In the genomic region with DNA sequence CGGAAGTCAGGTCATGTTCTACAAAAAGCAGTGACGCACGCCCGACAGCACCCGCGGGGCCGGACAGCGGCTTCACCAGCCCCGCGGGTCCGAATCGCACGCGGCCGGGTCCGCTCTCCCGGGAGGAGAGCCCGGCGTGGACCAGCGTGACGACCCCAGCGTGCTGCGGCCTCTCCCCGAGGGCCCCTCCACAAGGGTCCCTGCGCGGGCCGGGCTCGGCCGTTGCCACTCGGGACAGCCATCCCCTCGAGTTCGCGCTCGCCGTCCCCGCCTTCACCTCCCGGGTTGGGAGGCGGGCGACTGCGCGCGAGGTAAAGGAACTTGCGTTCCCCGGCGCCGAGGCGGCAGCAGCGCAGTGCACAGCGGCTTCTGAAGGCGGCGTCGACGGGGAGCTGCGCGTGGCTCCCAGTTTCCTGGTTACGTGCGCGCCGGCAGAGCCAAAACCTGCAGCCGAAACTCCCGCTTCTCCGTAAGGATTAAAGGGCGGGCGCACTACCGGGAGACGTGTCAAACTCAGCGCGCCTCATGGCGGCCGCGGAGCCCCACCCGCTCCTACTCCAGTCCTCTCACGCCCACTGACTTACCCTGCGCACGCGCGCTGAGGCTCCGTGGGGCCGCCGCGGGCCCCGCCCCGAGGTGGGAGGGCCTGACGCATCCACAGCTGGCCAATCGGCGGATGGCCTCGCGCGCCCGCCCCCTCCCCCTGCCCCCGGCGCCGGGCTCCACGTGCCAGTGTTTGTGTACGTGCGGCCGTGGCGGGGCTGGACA, we compare ENCODE assay signal across 8 cellular contexts. TPM values are rescaled to one million over a fixed set of nuclear protein-coding genes. Genes with fewer than 3 reads are reported as not detected.
DNase-seq lines count a peak whose midpoint lies in the region; ATAC-seq and TF ChIP-seq lines count a peak whose summit lies in the region.

No MANE protein-coding gene starts in this region.

- peaks cover 3% of the 10 kb centered on the region; the same call in 1 of the 2 replicates for H3K36me3 ChIP-seq in SK-N-MC (ENCODE audit: insufficient read depth, low read length)
- peaks cover 21% of the 10 kb centered on the region for H3K36me3 ChIP-seq in osteoblast (ENCODE audit: insufficient read depth, low read length)
- no peaks in the 10 kb centered on the region for H3K36me3 ChIP-seq in thoracic aorta

- TF ChIP-seq CTCF in glutamatergic neuron (IDR thresholded peaks at IDR 0.05; ENCODE audit: partially characterized antibody, unreplicated experiment): no peak
- no peak for TF ChIP-seq CTCF in osteoblast (IDR thresholded peaks at IDR 0.05; ENCODE audit: extremely low read depth, low read depth, low read length)
- TF ChIP-seq CTCF in thoracic aorta (IDR thresholded peaks at IDR 0.05): no peak

- DNase-seq in NCI-H1048 (lab: John Stamatoyannopoulos, UW) (peak; percentile 89), SK-N-MC (ENCODE audit: low read depth, low spot score) (peak; percentile 72), glutamatergic neuron (peak; percentile 95), osteoblast (ENCODE audit: insufficient read length, low spot score, missing footprints) (peak; percentile 99), thoracic aorta (ENCODE audit: low spot score) (peak; percentile 80)
- peak; percentile 98 for DNase-seq in activated naive CD4-positive, alpha-beta T cell treated with anti-CD3 and anti-CD28 coated beads, Interleukin-2, amount 50 U/mL, for 72 hours (ENCODE audit: low spot score in 2 of 2)

- H3K4me3 Mint-ChIP-seq in glutamatergic neuron (ENCODE audit: unreplicated experiment): peak overlapping the region; percentile 88

- ATAC-seq in HG02588 (IDR thresholded peaks at IDR 0.05; ENCODE audit: unreplicated experiment) (peak; percentile 78), thoracic aorta (ENCODE audit: insufficient number of reproducible peaks, low FRiP score, low read depth) (peak; percentile 87)
- peak; percentile 85 to 88 for ATAC-seq in activated naive CD4-positive, alpha-beta T cell treated with anti-CD3 and anti-CD28 coated beads, Interleukin-2, amount 50 U/mL, for 72 hours

- H3K36me3 Mint-ChIP-seq in activated naive CD4-positive, alpha-beta T cell treated with anti-CD3 and anti-CD28 coated beads, Interleukin-2, amount 50 U/mL, for 72 hours: peaks cover 9 to 38% of the 10 kb centered on the region in 2 donors
- H3K36me3 Mint-ChIP-seq in glutamatergic neuron (ENCODE audit: unreplicated experiment): no peaks in the 10 kb centered on the region

- peaks cover 9% of the 10 kb centered on the region for H3K27me3 Mint-ChIP-seq in glutamatergic neuron (ENCODE audit: unreplicated experiment)

- peaks cover 8% of the 10 kb centered on the region for H3K4me1 Mint-ChIP-seq in glutamatergic neuron (ENCODE audit: low read depth, unreplicated experiment)

- peak overlapping the region; percentile 95 for H3K4me2 ChIP-seq in osteoblast (ENCODE audit: insufficient read depth, low read length)

- H4K20me1 ChIP-seq in osteoblast (ENCODE audit: insufficient read depth, low read length): no peaks in the 10 kb centered on the region

- H3K79me2 ChIP-seq in osteoblast (ENCODE audit: insufficient read depth, low read length): no peaks in the 10 kb centered on the region

- H3K9ac ChIP-seq in SK-N-MC (ENCODE audit: insufficient read length): peak overlapping the region; percentile 76

- peaks cover 9% of the 10 kb centered on the region for H3K4me1 ChIP-seq in osteoblast (ENCODE audit: insufficient read depth, low read length)
- peaks cover 9 to 34% of the 10 kb centered on the region in 2 donors for H3K4me1 ChIP-seq in thoracic aorta (ENCODE audit: control insufficient read depth in 1 of 2, low read depth in 2 of 2)

- no peaks in the 10 kb centered on the region for H3K9me3 ChIP-seq in SK-N-MC (ENCODE audit: low read depth, low read length)
- no peaks in the 10 kb centered on the region for H3K9me3 ChIP-seq in osteoblast (ENCODE audit: low read depth, low read length)
- H3K9me3 ChIP-seq in thoracic aorta: no peaks in the 10 kb centered on the region

- peak overlapping the region; percentile 83 to 98 for H3K27ac Mint-ChIP-seq in activated naive CD4-positive, alpha-beta T cell treated with anti-CD3 and anti-CD28 coated beads, Interleukin-2, amount 50 U/mL, for 72 hours
- peak overlapping the region; percentile 85 for H3K27ac Mint-ChIP-seq in glutamatergic neuron (ENCODE audit: unreplicated experiment)

- H3K27me3 ChIP-seq in osteoblast (ENCODE audit: insufficient read depth, low read length) (no peaks in the 10 kb centered on the region), thoracic aorta (replicated peaks; ENCODE audit: insufficient read depth) (no peaks in the 10 kb centered on the region)

- no peak overlapping the region for H3K27ac ChIP-seq in SK-N-MC
- peak overlapping the region; percentile 86 for H3K27ac ChIP-seq in osteoblast (ENCODE audit: low read depth, low read length)
- H3K27ac ChIP-seq in thoracic aorta: peak overlapping the region; percentile 98

- no peaks in the 10 kb centered on the region for H3K9me3 Mint-ChIP-seq in activated naive CD4-positive, alpha-beta T cell treated with anti-CD3 and anti-CD28 coated beads, Interleukin-2, amount 50 U/mL, for 72 hours
- peaks cover 7% of the 10 kb centered on the region for H3K9me3 Mint-ChIP-seq in glutamatergic neuron (ENCODE audit: unreplicated experiment)

- H3K4me3 ChIP-seq in GM08714 (ENCODE audit: low read length) (peak overlapping the region; percentile 71), SK-N-MC (peak overlapping the region; percentile 90), osteoblast (ENCODE audit: insufficient read depth, low read length) (peak overlapping the region; percentile 86), thoracic aorta (peak overlapping the region; percentile 95)

- peak overlapping the region; percentile 67 for H2AFZ ChIP-seq in osteoblast (ENCODE audit: low read length)

RNA-seq across cellular contexts. Expression of a gene that starts 0.4 kb away (rescaled TPM):
- total RNA-seq in activated naive CD4-positive, alpha-beta T cell treated with anti-CD3 and anti-CD28 coated beads, Interleukin-2, amount 50 U/mL, for 72 hours: 1 to 10 TPM in 1 of 2 donors, under 1 TPM in 1; 0.68 to 1.7 TPM
- total RNA-seq in glutamatergic neuron (ENCODE audit: unreplicated experiment) (1.1 TPM), osteoblast (1.4 and 1.5 TPM in 2 replicates), thoracic aorta (1 to 10 TPM; 4.4 to 7.6 TPM)

RNA-seq across cellular contexts. Expression of a gene that starts 0.5 kb away (rescaled TPM):
- 10 to 100 TPM in 1 of 2 donors, 1 to 10 TPM in 1; 9.1 to 44.5 TPM for total RNA-seq in activated naive CD4-positive, alpha-beta T cell treated with anti-CD3 and anti-CD28 coated beads, Interleukin-2, amount 50 U/mL, for 72 hours
- 4.6 TPM for total RNA-seq in glutamatergic neuron (ENCODE audit: unreplicated experiment)
- 15.6 and 22.8 TPM in 2 replicates for total RNA-seq in osteoblast
- total RNA-seq in thoracic aorta: 10 to 100 TPM; 15.7 to 24.2 TPM

RNA-seq across cellular contexts. Expression of a gene that starts 29.6 kb away (rescaled TPM):
- total RNA-seq in activated naive CD4-positive, alpha-beta T cell treated with anti-CD3 and anti-CD28 coated beads, Interleukin-2, amount 50 U/mL, for 72 hours: 10 to 100 TPM; 28.7 to 40.0 TPM
- total RNA-seq in glutamatergic neuron (ENCODE audit: unreplicated experiment) (38.0 TPM), osteoblast (43.4 and 54.2 TPM in 2 replicates), thoracic aorta (10 to 100 TPM; 35.1 to 44.7 TPM)
